In genomic region chr6:149264629-149265028, GRCh38 we compare ENCODE assay signal across 11 cellular contexts. TPM values are rescaled to one million over a fixed set of nuclear protein-coding genes. Genes with fewer than 3 reads are reported as not detected.
DNase-seq lines count a peak whose midpoint lies in the region; TF ChIP-seq lines count a peak whose summit lies in the region.
"Had no signal": no experiment of that assay in that cellular context is flagged by ENCODE, and none has a peak within 500 bp of the region (broad histone marks: within the 10 kb centered on the region; RNA-seq: fewer than 3 reads in every experiment).

No MANE protein-coding gene starts in this region.

- H3K9me3 Mint-ChIP-seq in CD14-positive monocyte: no peaks in the 10 kb centered on the region

- in situ Hi-C loops in KBM-7 (cut with MboI; ENCODE audit: low pct_unique_long_range_greater_than_20kb, low sequenced_read_pairs): no loop called here

- intact Hi-C loops in CD14-positive monocyte (cut with micrococcal nuclease) (no loop called here), cardiac septum (cut with DNase I) (no loop called here)

- H3K4me1 Mint-ChIP-seq in CD14-positive monocyte: peaks cover 60% of the 10 kb centered on the region

- TF ChIP-seq CTCF in CD14-positive monocyte (IDR thresholded peaks at IDR 0.05): no peak

- H3K4me3 Mint-ChIP-seq in CD14-positive monocyte: no peak overlapping the region

- peaks cover 0 to 3% (median 0%) of the 10 kb centered on the region in 3 donors for H3K27me3 Mint-ChIP-seq in CD14-positive monocyte (ENCODE audit: low read depth in 3 of 3)

- DNase-seq in NCI-H526 (lab: John Stamatoyannopoulos, UW) (peak; percentile 13 to 47), NCI-H526 treated with DMSO at 0.1 percent for 48 hours (lab: John Stamatoyannopoulos, UW) (no peak), SW480 (ENCODE audit: low spot score) (peak; percentile 84), CD14-positive monocyte (ENCODE audit: low spot score) (no peak), KBM-7 (no peak), cardiac septum (ENCODE audit: low spot score) (no peak)
- peak; percentile 74 for DNase-seq in activated effector memory CD4-positive, alpha-beta T cell treated with anti-CD3 and anti-CD28 coated beads, Interleukin-2, amount 50 U/mL, for 16 hours
- peak; percentile 28 for DNase-seq in stimulated activated CD4-positive, alpha-beta T cell treated with anti-CD3 and anti-CD28 coated beads, Interleukin-4, amount 100 ng/mL, for 24 hours
- DNase-seq: EL, NCI-H1694, RPMI8226 had no signal

- peaks cover 0 to 4% of the 10 kb centered on the region in 2 donors for H3K36me3 Mint-ChIP-seq in CD14-positive monocyte

- no peak overlapping the region for H3K27ac Mint-ChIP-seq in CD14-positive monocyte

RNA-seq across cellular contexts. Expression of gene TAB2, which starts 52.9 kb away (rescaled TPM):
- 1 to 10 TPM; 3.1 to 6.0 TPM for polyA plus RNA-seq in CD14-positive monocyte
- 49.2 TPM for total RNA-seq in cardiac septum

Comparison
In these comparisons a context has a peak if more than half of its experiments do, and no peak if none do; other contexts are left out.
1. DNase-seq: peak in NCI-H526 (2 of 2), SW480 (single experiment), activated effector memory CD4-positive, alpha-beta T cell treated with anti-CD3 and anti-CD28 coated beads, Interleukin-2, amount 50 U/mL, for 16 hours (single experiment) and stimulated activated CD4-positive, alpha-beta T cell treated with anti-CD3 and anti-CD28 coated beads, Interleukin-4, amount 100 ng/mL, for 24 hours (single experiment); none in NCI-H526 treated with DMSO at 0.1 percent for 48 hours (single experiment), CD14-positive monocyte (single experiment), KBM-7 (single experiment) and cardiac septum (single experiment).